13 cellular contexts compared by ENCODE assay signal in the genomic region with DNA sequence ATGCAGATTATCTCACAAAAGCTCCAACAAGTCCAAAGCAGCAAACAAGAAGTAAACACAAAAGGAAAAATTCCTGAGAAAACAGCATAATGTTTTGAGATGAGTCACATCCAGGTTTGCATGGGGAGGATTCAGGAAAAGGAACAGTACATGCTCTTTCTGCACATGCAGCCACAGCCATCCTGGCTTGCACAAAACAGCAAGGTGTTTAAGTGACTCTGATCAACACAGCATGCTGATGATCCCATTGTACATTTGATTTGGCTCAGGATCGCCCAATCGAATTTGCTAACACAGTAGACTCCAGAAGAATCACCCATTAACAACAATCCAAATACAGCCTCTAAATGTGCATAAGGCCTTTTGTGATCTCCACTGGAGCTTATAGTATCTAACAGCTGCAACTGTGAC.
DNase-seq lines count a peak whose midpoint lies in the region; ATAC-seq, FAIRE-seq and TF ChIP-seq lines count a peak whose summit lies in the region.
"Had no signal": no experiment of that assay in that cellular context is flagged by ENCODE, and none has a peak within 500 bp of the region (broad histone marks: within the 10 kb centered on the region; RNA-seq: fewer than 3 reads in every experiment).

No MANE protein-coding gene starts in this region.

- intact Hi-C loops in testis (cut with DNase I; ENCODE audit: low total_unique reads) (no loop called here), adrenal gland (cut with DNase I) (no loop called here)

- no peak for TF ChIP-seq CTCF in RWPE2 (IDR thresholded peaks at IDR 0.05; ENCODE audit: poor library complexity, severe bottlenecking)
- TF ChIP-seq CTCF in glutamatergic neuron (IDR thresholded peaks at IDR 0.05; ENCODE audit: partially characterized antibody, unreplicated experiment) = no peak
- TF ChIP-seq CTCF in testis (IDR thresholded peaks at IDR 0.05) = no peak
- TF ChIP-seq CTCF in adrenal gland (IDR thresholded peaks at IDR 0.05) = no peak

- peaks cover 24% of the 10 kb centered on the region for H3K27me3 Mint-ChIP-seq in glutamatergic neuron (ENCODE audit: unreplicated experiment)

- peaks cover 9% of the 10 kb centered on the region for H3K36me3 Mint-ChIP-seq in glutamatergic neuron (ENCODE audit: unreplicated experiment)

- H3K4me3 Mint-ChIP-seq in glutamatergic neuron (ENCODE audit: unreplicated experiment) = no peak overlapping the region

- peak; percentile 78 for ATAC-seq in RWPE2 (ENCODE audit: low read depth)
- ATAC-seq: K562 had no signal

- H3K4me1 ChIP-seq in RWPE2 (ENCODE audit: insufficient read depth, poor library complexity, severe bottlenecking) (peaks cover 44% of the 10 kb centered on the region), testis (no peaks in the 10 kb centered on the region), adrenal gland (replicated peaks in 1 of 2) (no peaks in the 10 kb centered on the region)
- H3K4me1 ChIP-seq: transverse colon had no signal

- H3K9me3 ChIP-seq in RWPE2 (ENCODE audit: severe bottlenecking) (no peaks in the 10 kb centered on the region), testis (no peaks in the 10 kb centered on the region), adrenal gland (replicated peaks in 1 of 3) (no peaks in the 10 kb centered on the region)
- H3K9me3 ChIP-seq: transverse colon had no signal

- H3K27ac Mint-ChIP-seq in glutamatergic neuron (ENCODE audit: unreplicated experiment) = peak overlapping the region; percentile 35

- DNase-seq in NCI-H82 (lab: John Stamatoyannopoulos, UW) = peak; percentile 57
- no peak for DNase-seq in NCI-H82 treated with DMSO at 0.1 percent for 48 hours (lab: John Stamatoyannopoulos, UW; ENCODE audit: unreplicated experiment)
- DNase-seq in RWPE2 (ENCODE audit: low spot score) = no peak
- no peak for DNase-seq in glutamatergic neuron
- peak; percentile 20 for DNase-seq in urothelium cell line (ENCODE audit: low spot score)
- DNase-seq in testis = no peak
- no peak for DNase-seq in NCI-H2107 (lab: John Stamatoyannopoulos, UW)
- DNase-seq in adrenal gland = no peak
- DNase-seq: activated CD8-positive, alpha-beta memory T cell treated with anti-CD3 and anti-CD28 coated beads for 24 hours; NCI-H2171; T-helper 9 cell; transverse colon had no signal

- H3K27me3 ChIP-seq in RWPE2 (ENCODE audit: insufficient read depth, poor library complexity, severe bottlenecking) (no peaks in the 10 kb centered on the region), testis (no peaks in the 10 kb centered on the region), adrenal gland (no peaks in the 10 kb centered on the region)
- H3K27me3 ChIP-seq: transverse colon had no signal

- FAIRE-seq in urothelium cell line (lab: Jason Lieb, UNC) = no peak
- FAIRE-seq: K562 had no signal

- H3K36me3 ChIP-seq in RWPE2 (ENCODE audit: low read depth) (peaks cover 36% of the 10 kb centered on the region), testis (ENCODE audit: low read depth, missing control alignments) (no peaks in the 10 kb centered on the region), adrenal gland (replicated peaks in 1 of 2) (no peaks in the 10 kb centered on the region)
- H3K36me3 ChIP-seq: transverse colon had no signal

- WGBS in testis, 2 donors = 54 to 76% methylated on average over 2 of the region's 2 CpGs
- WGBS in adrenal gland, 4 donors = 62 to 83% (median 67%) methylated on average over 2 of the region's 2 CpGs

- H3K9me3 Mint-ChIP-seq in glutamatergic neuron (ENCODE audit: unreplicated experiment) = peaks cover 43% of the 10 kb centered on the region

- H3K4me1 Mint-ChIP-seq in glutamatergic neuron (ENCODE audit: low read depth, unreplicated experiment) = peaks cover 41% of the 10 kb centered on the region

- H3K4me3 ChIP-seq in RWPE2 (ENCODE audit: severe bottlenecking) = no peak overlapping the region
- no peak overlapping the region for H3K4me3 ChIP-seq in testis
- no peak overlapping the region for H3K4me3 ChIP-seq in adrenal gland
- H3K4me3 ChIP-seq: K562, transverse colon had no signal

- TF ChIP-seq POLR2A in testis (IDR thresholded peaks at IDR 0.05) (no peak), adrenal gland (IDR thresholded peaks at IDR 0.05) (no peak)

- H3K27ac ChIP-seq in RWPE2 (ENCODE audit: poor library complexity, severe bottlenecking) (peak overlapping the region; percentile 76), testis (no peak overlapping the region), adrenal gland (peak overlapping the region in 1 of 5 donors; percentile 12)
- H3K27ac ChIP-seq: transverse colon had no signal

Comparison
In these comparisons a context has a peak if more than half of its experiments do, and no peak if none do; other contexts are left out.
1. DNase-seq: peak in NCI-H82 (single experiment) and urothelium cell line (single experiment); none in NCI-H82 treated with DMSO at 0.1 percent for 48 hours (single experiment), RWPE2 (single experiment), glutamatergic neuron (single experiment), testis (single experiment), NCI-H2107 (single experiment) and adrenal gland (0 of 7).